Comparison of ENCODE assay signal across 1 cellular context in genomic region chr21:46646541-46647154, GRCh38.
TF ChIP-seq lines count a peak whose summit lies in the region.

No MANE protein-coding gene starts in this region.

TF ChIP-seq in H1, 55 proteins besides CTCF, POLR2A, EP300 and RAD21 (continued from another document):
- TF ChIP-seq CBX8 (IDR thresholded peaks at IDR 0.05; ENCODE audit: borderline replicate concordance, low read depth, low read length) (no peak), SIRT6 (IDR thresholded peaks at IDR 0.05; ENCODE audit: low read length) (no peak), CHD2 (IDR thresholded peaks at IDR 0.05; ENCODE audit: low read length) (no peak), KDM1A (IDR thresholded peaks at IDR 0.05; ENCODE audit: borderline replicate concordance, low read length) (no peak), CHD7 (IDR thresholded peaks at IDR 0.05; ENCODE audit: insufficient replicate concordance, low read length) (no peak), E2F6 (IDR thresholded peaks at IDR 0.05) (0 out of 2 replicates have a peak, but pooled peaks have one; percentile 24), CTBP2 (IDR thresholded peaks at IDR 0.05; ENCODE audit: borderline replicate concordance, insufficient read depth, insufficient read length, low read length) (no peak)
